ENCODE assay signal across 39 cellular contexts in the genomic region with DNA sequence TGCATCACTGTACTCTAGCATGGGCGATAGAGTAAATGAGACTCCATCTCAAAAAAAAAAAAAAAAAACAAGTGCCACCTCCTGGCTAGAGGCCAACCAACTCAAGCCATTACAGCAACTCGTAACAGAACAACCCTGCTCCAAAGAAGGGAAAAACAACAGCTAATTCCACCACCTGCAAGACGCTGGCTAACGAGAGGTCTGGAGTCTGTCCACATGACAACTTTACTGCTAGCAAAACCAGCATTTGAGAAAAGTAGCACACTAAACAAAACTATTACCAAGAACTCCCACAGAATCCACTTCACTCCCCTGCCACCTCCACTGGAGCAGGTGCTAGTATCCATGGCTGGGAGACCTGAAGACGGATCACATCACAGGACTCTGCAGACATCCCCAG.
"Had no signal": no experiment of that assay in that cellular context is flagged by ENCODE, and none has a peak within 500 bp of the region (broad histone marks: within the 10 kb centered on the region; RNA-seq: fewer than 3 reads in every experiment).

No MANE protein-coding gene starts in this region.

- H3K36me3 Mint-ChIP-seq: activated naive CD4-positive, alpha-beta T cell treated with anti-CD3 and anti-CD28 coated beads, Interleukin-2, amount 10 ng/mL, durations not matched to agents 7 days and 5 days had no signal

- H3K4me3 ChIP-seq: cardiac muscle cell, MG63, Peyer's patch, SJSA1 had no signal

- ATAC-seq: activated naive CD8-positive, alpha-beta T cell treated with anti-CD3 and anti-CD28 coated beads, Interleukin-2, amount 50 U/mL, for 24 hours; activated T-cell treated with anti-CD3 and anti-CD28 coated beads, Interleukin-2, amount 50 U/mL, for 4 hours; PC-3; SK-N-SH treated with all-trans-retinoic acid at 6 μM for 48 hours; T-cell; T-helper 17 cell had no signal

- H3K27ac Mint-ChIP-seq: activated B cell treated with CpG ODN at 0.5 μM for 24 hours; activated CD4-positive, alpha-beta memory T cell treated with anti-CD3 and anti-CD28 coated beads for 36 hours; activated naive CD4-positive, alpha-beta T cell treated with anti-CD3 and anti-CD28 coated beads, Interleukin-2, amount 10 ng/mL, durations not matched to agents 7 days and 5 days; activated naive CD8-positive, alpha-beta T cell; activated naive CD8-positive, alpha-beta T cell treated with anti-CD3 and anti-CD28 coated beads, Interleukin-2, amount 50 U/mL, for 24 hours; activated T-helper 1 cell treated with anti-CD3 and anti-CD28 coated beads, Interleukin-12 subunit alpha, Interleukin-12 subunit beta, Interleukin-2, Interleukin-4 antibody, amounts not matched to agents 30 ng/mL and 10 ng/mL and 1 ng/mL, durations not matched to agents 14 hours and 24 hours and 36 hours; T-cell; T-helper 17 cell had no signal

- H3K27me3 ChIP-seq: cardiac muscle cell, Peyer's patch, SJSA1 had no signal

- DNase-seq: activated B cell treated with CpG ODN at 0.5 μM for 24 hours; activated CD4-positive, alpha-beta memory T cell treated with anti-CD3 and anti-CD28 coated beads for 36 hours; activated CD4-positive, alpha-beta T cell treated with anti-CD3 and anti-CD28 coated beads for 4 hours; activated CD4-positive, alpha-beta T cell treated with anti-CD3 and anti-CD28 coated beads, Interleukin-2, amount 50 U/mL, for 1 hour; activated CD4-positive, CD25-positive, alpha-beta regulatory T cell treated with anti-CD3 and anti-CD28 coated beads, Interleukin-2, amount 50 U/mL, for 72 hours; activated CD8-positive, alpha-beta memory T cell treated with anti-CD3 and anti-CD28 coated beads, Interleukin-2, amount 50 U/mL, for 4 hours; activated effector memory CD4-positive, alpha-beta T cell treated with Interleukin-2 at 50 U/mL for 16 hours; activated naive CD4-positive, alpha-beta T cell treated with anti-CD3 and anti-CD28 coated beads, Interleukin-2, amount 10 ng/mL, durations not matched to agents 7 days and 5 days; activated naive CD8-positive, alpha-beta T cell treated with anti-CD3 and anti-CD28 coated beads, Interleukin-2, amount 50 U/mL, for 24 hours; activated T-cell treated with anti-CD3 and anti-CD28 coated beads for 4 hours; activated T-cell treated with anti-CD3 and anti-CD28 coated beads, Interleukin-2, amount 50 U/mL, for 4 hours; amniotic stem cell; aorta; Kasumi-1; KG1; MG63; NCI-H1048; NCI-H1105 treated with DMSO at 0.1 percent for 48 hours; NCI-H1436; NCI-H187; NCI-H2029 treated with DMSO at 0.1 percent for 48 hours; NCI-H2107; NCI-H226; NCI-H446 treated with DMSO at 0.1 percent for 48 hours; NCI-H524; NCI-H69; PC-3; Peyer's patch; RPMI8226; SHP77 treated with DMSO at 0.1 percent for 48 hours; T-cell; T-helper 17 cell had no signal

- H3K4me1 Mint-ChIP-seq: activated B cell treated with CpG ODN at 0.5 μM for 24 hours; activated naive CD4-positive, alpha-beta T cell treated with anti-CD3 and anti-CD28 coated beads, Interleukin-2, amount 10 ng/mL, durations not matched to agents 7 days and 5 days; activated naive CD8-positive, alpha-beta T cell treated with anti-CD3 and anti-CD28 coated beads, Interleukin-2, amount 50 U/mL, for 24 hours; central memory CD8-positive, alpha-beta T cell; T-cell; T-helper 17 cell had no signal

- H3K9me3 ChIP-seq: Peyer's patch, SJSA1 had no signal

- H3K4me3 Mint-ChIP-seq: activated B cell treated with CpG ODN at 0.5 μM for 24 hours; activated CD4-positive, alpha-beta memory T cell treated with anti-CD3 and anti-CD28 coated beads for 36 hours; activated naive CD4-positive, alpha-beta T cell treated with anti-CD3 and anti-CD28 coated beads, Interleukin-2, amount 10 ng/mL, durations not matched to agents 7 days and 5 days; activated naive CD8-positive, alpha-beta T cell; activated naive CD8-positive, alpha-beta T cell treated with anti-CD3 and anti-CD28 coated beads, Interleukin-2, amount 50 U/mL, for 24 hours; activated T-cell treated with anti-CD3 and anti-CD28 coated beads, Interleukin-2, amount 50 U/mL, for 4 hours; activated T-helper 1 cell treated with anti-CD3 and anti-CD28 coated beads, Interleukin-12 subunit alpha, Interleukin-12 subunit beta, Interleukin-2, Interleukin-4 antibody, amounts not matched to agents 30 ng/mL and 10 ng/mL and 1 ng/mL, durations not matched to agents 14 hours and 24 hours and 36 hours; central memory CD8-positive, alpha-beta T cell; T-cell; T-helper 17 cell had no signal

- H3K36me3 ChIP-seq: cardiac muscle cell, MG63, Peyer's patch, SJSA1 had no signal

- H3K4me1 ChIP-seq: Peyer's patch, SJSA1 had no signal

- H3K27ac ChIP-seq: cardiac muscle cell, Peyer's patch, SJSA1, VCaP had no signal
